1 cellular context compared by ENCODE assay signal in the genomic region with DNA sequence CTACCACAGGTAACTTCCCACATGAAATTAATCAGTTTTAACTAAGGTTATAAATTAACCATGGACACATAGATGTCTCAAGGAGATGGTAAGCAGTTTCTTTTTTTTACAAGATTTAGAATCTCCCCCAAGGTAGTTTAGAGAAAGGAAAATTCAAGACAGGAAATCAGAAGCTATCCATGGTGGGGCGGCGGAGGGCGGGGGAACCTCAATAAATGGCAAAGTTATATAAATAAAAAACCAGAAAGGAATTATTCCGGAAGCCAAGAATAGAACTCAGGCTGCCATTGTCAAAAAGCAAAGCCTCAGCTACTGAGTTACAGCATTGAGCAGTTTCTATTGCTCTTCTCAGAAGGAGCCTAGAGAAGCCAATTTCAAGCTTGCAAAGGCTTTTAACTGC.
TF ChIP-seq lines count a peak whose summit lies in the region.

No MANE protein-coding gene starts in this region.

TF ChIP-seq in HepG2, 621 proteins besides CTCF, POLR2A, EP300 and RAD21 (continued from another document):
- TF ChIP-seq, protein P1, sequence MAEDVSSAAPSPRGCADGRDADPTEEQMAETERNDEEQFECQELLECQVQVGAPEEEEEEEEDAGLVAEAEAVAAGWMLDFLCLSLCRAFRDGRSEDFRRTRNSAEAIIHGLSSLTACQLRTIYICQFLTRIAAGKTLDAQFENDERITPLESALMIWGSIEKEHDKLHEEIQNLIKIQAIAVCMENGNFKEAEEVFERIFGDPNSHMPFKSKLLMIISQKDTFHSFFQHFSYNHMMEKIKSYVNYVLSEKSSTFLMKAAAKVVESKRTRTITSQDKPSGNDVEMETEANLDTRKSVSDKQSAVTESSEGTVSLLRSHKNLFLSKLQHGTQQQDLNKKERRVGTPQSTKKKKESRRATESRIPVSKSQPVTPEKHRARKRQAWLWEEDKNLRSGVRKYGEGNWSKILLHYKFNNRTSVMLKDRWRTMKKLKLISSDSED (CRISPR knock-in tag; IDR thresholded peaks at IDR 0.05) = no peak
- TF ChIP-seq RARA (CRISPR knock-in tag; IDR thresholded peaks at IDR 0.05) (no peak), IKZF1 (IDR thresholded peaks at IDR 0.05) (no peak), ZNF431 (CRISPR knock-in tag; IDR thresholded peaks at IDR 0.05; ENCODE audit: borderline replicate concordance, low read depth) (no peak)
